17 cellular contexts compared by ENCODE assay signal in the genomic region with DNA sequence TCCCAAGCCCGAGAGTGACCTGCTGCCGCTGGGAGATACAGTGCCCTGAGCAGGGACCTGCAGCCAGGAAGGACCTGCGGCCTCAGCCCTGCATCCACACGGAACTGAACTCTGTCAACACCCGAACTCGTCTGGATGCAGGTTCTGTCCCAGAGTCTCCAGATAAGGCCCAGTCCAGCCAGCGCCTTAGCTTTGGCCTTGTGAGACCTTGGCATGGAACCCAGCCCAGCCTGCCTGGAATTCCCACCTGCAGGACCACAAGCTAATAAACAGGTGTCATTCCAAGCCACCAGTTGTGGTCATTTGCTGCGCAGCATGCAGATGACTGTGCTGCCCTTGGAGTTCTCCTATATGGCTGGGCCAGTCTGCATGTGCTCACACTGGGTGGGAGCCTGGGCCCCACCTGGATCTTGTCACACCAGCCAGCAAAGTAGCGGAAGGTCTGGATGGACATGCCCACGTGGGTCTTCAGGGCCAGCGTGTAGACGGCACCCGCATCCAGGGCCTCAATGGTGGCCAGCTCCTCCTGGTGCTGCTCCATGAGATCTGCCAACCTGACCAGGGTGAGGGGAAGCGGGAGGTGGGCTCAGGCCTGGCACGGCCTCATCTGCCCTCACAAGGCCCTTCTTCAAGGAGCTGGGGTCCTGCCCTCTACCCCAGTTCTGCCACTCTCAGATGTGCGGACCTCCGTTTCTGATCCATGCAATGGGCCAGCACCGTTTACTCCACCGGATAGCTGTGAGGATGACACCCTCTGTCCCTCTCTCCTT. TPM values are rescaled to one million over a fixed set of nuclear protein-coding genes. Genes with fewer than 3 reads are reported as not detected.
DNase-seq lines count a peak whose midpoint lies in the region; ATAC-seq and TF ChIP-seq lines count a peak whose summit lies in the region.
"Had no signal": no experiment of that assay in that cellular context is flagged by ENCODE, and none has a peak within 500 bp of the region (broad histone marks: within the 10 kb centered on the region; RNA-seq: fewer than 3 reads in every experiment).

No MANE protein-coding gene starts in this region.

- no peaks in the 10 kb centered on the region for H3F3A ChIP-seq in SK-N-SH (replicated peaks; ENCODE audit: insufficient read depth)

- H3K9ac ChIP-seq in SK-N-SH: no peak overlapping the region

- TF ChIP-seq EP300 in SK-N-SH (IDR thresholded peaks at IDR 0.05; ENCODE audit: borderline replicate concordance in 1 of 2, low read depth in 1 of 2, low read length in 1 of 2) (no peak), esophagus muscularis mucosa (IDR thresholded peaks at IDR 0.05) (no peak), transverse colon (IDR thresholded peaks at IDR 0.05; ENCODE audit: low read depth) (no peak)

- H3K4me1 ChIP-seq in SK-N-SH (ENCODE audit: control insufficient read depth in 1 of 2, insufficient read depth in 2 of 2, low read depth in 1 of 2, low read length in 1 of 2): peaks cover 0 to 6% of the 10 kb centered on the region in 2 experiments; a peak in 1 of 4 replicates
- H3K4me1 ChIP-seq in esophagus muscularis mucosa: peaks cover 0 to 8% (median 7%) of the 10 kb centered on the region in 4 donors
- peaks cover 0 to 2% (median 0%) of the 10 kb centered on the region in 4 donors for H3K4me1 ChIP-seq in transverse colon
- H3K4me1 ChIP-seq: ascending aorta had no signal

- DNase-seq in SK-N-SH (peak; percentile 2), esophagus muscularis mucosa (ENCODE audit: extremely low spot score) (peak; percentile 74), myocyte (ENCODE audit: low read depth) (peak; percentile 54), transverse colon (peak; percentile 5), DMS53 treated with DMSO at 0.1 percent for 48 hours (lab: John Stamatoyannopoulos, UW; ENCODE audit: unreplicated experiment) (no peak)
- DNase-seq in stimulated activated naive CD4-positive, alpha-beta T cell (lab: John Stamatoyannopoulos, UW): no peak
- DNase-seq: activated gamma-delta T cell; NCI-H187; NCI-H524; OCI-M1; stimulated activated CD4-positive, alpha-beta T cell treated with anti-CD3 and anti-CD28 coated beads, Interleukin-4, amount 100 ng/mL, for 24 hours had no signal

- H3K4me3 ChIP-seq in SK-N-SH (ENCODE audit: low read depth in 2 of 2, low read length in 1 of 2): no peak overlapping the region
- no peak overlapping the region for H3K4me3 ChIP-seq in esophagus muscularis mucosa
- H3K4me3 ChIP-seq in transverse colon: no peak overlapping the region
- H3K4me3 ChIP-seq: ascending aorta, SK-N-MC had no signal

- no peak for TF ChIP-seq CTCF in SK-N-SH (IDR thresholded peaks at IDR 0.05)
- TF ChIP-seq CTCF in esophagus muscularis mucosa (IDR thresholded peaks at IDR 0.05): no peak
- no peak for TF ChIP-seq CTCF in transverse colon (IDR thresholded peaks at IDR 0.05)

- H3K9me2 ChIP-seq in SK-N-SH: no peaks in the 10 kb centered on the region

- no peak overlapping the region for H3K4me2 ChIP-seq in SK-N-SH

- H3K79me2 ChIP-seq in SK-N-SH (ENCODE audit: insufficient read depth): no peaks in the 10 kb centered on the region

- intact Hi-C loops in esophagus muscularis mucosa (cut with DNase I) (loop anchor here (5.0 kb wide), 1 partner anchor 81 kb away; no protein-coding TSS in a partner anchor), transverse colon (cut with DNase I; ENCODE audit: low total_unique reads) (loop anchor here (5.0 kb wide), 1 partner anchor 76 kb away; no protein-coding TSS in a partner anchor)

- CTCF ChIA-PET in SK-N-SH (lab: Yijun Ruan, JAX): interaction anchor here (0.9 to 6.3 kb wide), 8 partner anchors 11 to 260 kb away, joined by 3 to 122 read pairs (median 48); no protein-coding TSS in a partner anchor

- no peak overlapping the region for H3K27ac ChIP-seq in SK-N-SH (ENCODE audit: low read depth in 2 of 2, low read length in 1 of 2)
- no peak overlapping the region for H3K27ac ChIP-seq in esophagus muscularis mucosa (replicated peaks in 1 of 4)
- H3K27ac ChIP-seq in transverse colon: no peak overlapping the region
- H3K27ac ChIP-seq: 22Rv1, ascending aorta, SK-N-MC had no signal

- 72% methylated on average over 11 of the region's 19 CpGs for WGBS in SK-N-SH (ENCODE audit: low lambda C conversion rate)
- WGBS in esophagus muscularis mucosa: 89% methylated on average over 9 of the region's 19 CpGs
- WGBS in transverse colon (ENCODE audit: low coverage in 1 of 2), 2 donors: 76 to 88% methylated on average over 4 to 16 of the region's 19 CpGs

- no peak for TF ChIP-seq RAD21 in SK-N-SH (IDR thresholded peaks at IDR 0.05; ENCODE audit: low read length)

- H3K36me3 ChIP-seq in SK-N-SH (replicated peaks in 1 of 2; ENCODE audit: control insufficient read depth in 1 of 2, insufficient read depth in 2 of 2, low read length in 1 of 2): no peaks in the 10 kb centered on the region
- H3K36me3 ChIP-seq in esophagus muscularis mucosa: peaks cover 0 to 12% (median 0%) of the 10 kb centered on the region in 4 donors
- no peaks in the 10 kb centered on the region for H3K36me3 ChIP-seq in transverse colon

- no peak for ATAC-seq in SK-N-SH treated with all-trans-retinoic acid at 6 μM for 48 hours
- no peak for ATAC-seq in GM21528 (IDR thresholded peaks at IDR 0.05; ENCODE audit: low FRiP score, unreplicated experiment)

- in situ Hi-C loops in transverse colon (cut with MboI; ENCODE audit: low pct_ligation_motif_present in 1 of 4, low pct_unique_long_range_greater_than_20kb in 1 of 4, low sequenced_read_pairs in 3 of 4): loop anchor here in 3 of 4 donors (5.0 to 25.0 kb wide), 3 partner anchors 256 to 264 kb away; a partner anchor contains a TSS

- no peaks in the 10 kb centered on the region for H3K27me3 ChIP-seq in SK-N-SH (ENCODE audit: insufficient read depth)
- no peaks in the 10 kb centered on the region for H3K27me3 ChIP-seq in esophagus muscularis mucosa
- H3K27me3 ChIP-seq in transverse colon: no peaks in the 10 kb centered on the region
- H3K27me3 ChIP-seq: ascending aorta had no signal

- no peaks in the 10 kb centered on the region for H3K9me3 ChIP-seq in SK-N-SH
- H3K9me3 ChIP-seq in esophagus muscularis mucosa: no peaks in the 10 kb centered on the region
- no peaks in the 10 kb centered on the region for H3K9me3 ChIP-seq in transverse colon
- H3K9me3 ChIP-seq: ascending aorta had no signal

- POLR2A ChIA-PET in SK-N-SH (lab: Yijun Ruan, JAX): no interaction called here

- H2AFZ ChIP-seq in SK-N-SH (ENCODE audit: low read depth): no peak overlapping the region

- H4K20me1 ChIP-seq in SK-N-SH (ENCODE audit: insufficient read depth): no peaks in the 10 kb centered on the region

- TF ChIP-seq POLR2A in esophagus muscularis mucosa (IDR thresholded peaks at IDR 0.05; ENCODE audit: low read depth) (no peak), transverse colon (IDR thresholded peaks at IDR 0.05) (no peak)

TF ChIP-seq in SK-N-SH, 30 proteins besides CTCF, POLR2A, EP300 and RAD21:
- TF ChIP-seq FOSL2 (IDR thresholded peaks at IDR 0.05; ENCODE audit: borderline replicate concordance, low read depth): no peak
- no peak for TF ChIP-seq EZH2phosphoT487 (IDR thresholded peaks at IDR 0.05; ENCODE audit: borderline replicate concordance, low read depth)

TF ChIP-seq in SK-N-SH treated with all-trans-retinoic acid at 6 μM for 48 hours, 23 proteins besides CTCF, POLR2A, EP300 and RAD21 (continues in another document):
- no peak for TF ChIP-seq ZNF70 (CRISPR knock-in tag; IDR thresholded peaks at IDR 0.05)
- TF ChIP-seq, protein P1, sequence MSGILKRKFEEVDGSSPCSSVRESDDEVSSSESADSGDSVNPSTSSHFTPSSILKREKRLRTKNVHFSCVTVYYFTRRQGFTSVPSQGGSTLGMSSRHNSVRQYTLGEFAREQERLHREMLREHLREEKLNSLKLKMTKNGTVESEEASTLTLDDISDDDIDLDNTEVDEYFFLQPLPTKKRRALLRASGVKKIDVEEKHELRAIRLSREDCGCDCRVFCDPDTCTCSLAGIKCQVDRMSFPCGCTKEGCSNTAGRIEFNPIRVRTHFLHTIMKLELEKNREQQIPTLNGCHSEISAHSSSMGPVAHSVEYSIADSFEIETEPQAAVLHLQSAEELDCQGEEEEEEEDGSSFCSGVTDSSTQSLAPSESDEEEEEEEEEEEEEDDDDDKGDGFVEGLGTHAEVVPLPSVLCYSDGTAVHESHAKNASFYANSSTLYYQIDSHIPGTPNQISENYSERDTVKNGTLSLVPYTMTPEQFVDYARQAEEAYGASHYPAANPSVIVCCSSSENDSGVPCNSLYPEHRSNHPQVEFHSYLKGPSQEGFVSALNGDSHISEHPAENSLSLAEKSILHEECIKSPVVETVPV (CRISPR knock-in tag; IDR thresholded peaks at IDR 0.05): no peak
- TF ChIP-seq OSR1 (CRISPR knock-in tag; IDR thresholded peaks at IDR 0.05): no peak
- TF ChIP-seq ESRRG (CRISPR knock-in tag; IDR thresholded peaks at IDR 0.05): no peak
- TF ChIP-seq, protein P2, sequence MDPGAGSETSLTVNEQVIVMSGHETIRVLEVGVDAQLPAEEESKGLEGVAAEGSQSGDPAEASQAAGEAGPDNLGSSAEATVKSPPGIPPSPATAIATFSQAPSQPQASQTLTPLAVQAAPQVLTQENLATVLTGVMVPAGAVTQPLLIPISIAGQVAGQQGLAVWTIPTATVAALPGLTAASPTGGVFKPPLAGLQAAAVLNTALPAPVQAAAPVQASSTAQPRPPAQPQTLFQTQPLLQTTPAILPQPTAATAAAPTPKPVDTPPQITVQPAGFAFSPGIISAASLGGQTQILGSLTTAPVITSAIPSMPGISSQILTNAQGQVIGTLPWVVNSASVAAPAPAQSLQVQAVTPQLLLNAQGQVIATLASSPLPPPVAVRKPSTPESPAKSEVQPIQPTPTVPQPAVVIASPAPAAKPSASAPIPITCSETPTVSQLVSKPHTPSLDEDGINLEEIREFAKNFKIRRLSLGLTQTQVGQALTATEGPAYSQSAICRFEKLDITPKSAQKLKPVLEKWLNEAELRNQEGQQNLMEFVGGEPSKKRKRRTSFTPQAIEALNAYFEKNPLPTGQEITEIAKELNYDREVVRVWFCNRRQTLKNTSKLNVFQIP (CRISPR knock-in tag; IDR thresholded peaks at IDR 0.05; ENCODE audit: borderline replicate concordance, low read depth): no peak
- no peak for TF ChIP-seq ZC3H10 (CRISPR knock-in tag; IDR thresholded peaks at IDR 0.05)
- no peak for TF ChIP-seq ZNF565 (CRISPR knock-in tag; conservative IDR thresholded peaks at IDR 0.05; ENCODE audit: low read depth)
- TF ChIP-seq RARB (CRISPR knock-in tag; IDR thresholded peaks at IDR 0.05): no peak

RNA-seq across cellular contexts. Expression of a gene that starts 47.2 kb away (rescaled TPM):
- polyA plus RNA-seq in SK-N-SH (2012; rRNA removed): 53.4 and 58.4 TPM in 2 replicates
- polyA plus RNA-seq in SK-N-SH (2012; cell fraction: cytosol; rRNA removed): 29.9 and 39.4 TPM in 2 replicates
- polyA plus RNA-seq in SK-N-SH (2012; cell fraction: nucleus; rRNA removed): 72.6 and 102 TPM in 2 replicates
- total RNA-seq in esophagus muscularis mucosa (10 to 100 TPM; 31.6 to 68.1 (median 38.9) TPM), myocyte (99.1 and 133 TPM in 2 replicates), transverse colon (10 to 100 TPM; 22.7 to 41.5 (median 29.1) TPM)
- 44.2 TPM for polyA plus RNA-seq in myocyte (2012)

RNA-seq across cellular contexts. Expression of a gene that starts 49.2 kb away (rescaled TPM):
- 0.03 TPM in 1 of 2 replicates, not detected in the other for polyA plus RNA-seq in SK-N-SH (2012; rRNA removed)
- polyA plus RNA-seq in SK-N-SH (2012; cell fraction: cytosol; rRNA removed): 0.07 and 0.14 TPM in 2 replicates
- 0.08 and 0.19 TPM in 2 replicates for polyA plus RNA-seq in SK-N-SH (2012; cell fraction: nucleus; rRNA removed)
- 10 to 100 TPM; 19.2 to 39.9 (median 25.9) TPM for total RNA-seq in esophagus muscularis mucosa
- total RNA-seq in myocyte: 0.10 TPM in 1 of 2 replicates, not detected in the other
- 0.09 TPM for polyA plus RNA-seq in myocyte (2012)
- total RNA-seq in transverse colon: 10 to 100 TPM in 2 of 4 donors, 1 to 10 TPM in 2; 5.9 to 32.2 (median 16.1) TPM
- polyA plus RNA-seq: neural cell had no signal

Comparison
In these comparisons a context has a peak if more than half of its experiments do, and no peak if none do; other contexts are left out.
1. DNase-seq: peak in SK-N-SH (single experiment), esophagus muscularis mucosa (single experiment), myocyte (single experiment) and transverse colon (single experiment); none in stimulated activated naive CD4-positive, alpha-beta T cell (0 of 6) and DMS53 treated with DMSO at 0.1 percent for 48 hours (single experiment).